13 cellular contexts compared by ENCODE assay signal in genomic region chr12:124279315-124279714, GRCh38. TPM values are rescaled to one million over a fixed set of nuclear protein-coding genes. Genes with fewer than 3 reads are reported as not detected.
"Had no signal": no experiment of that assay in that cellular context is flagged by ENCODE, and none has a peak within 500 bp of the region (broad histone marks: within the 10 kb centered on the region; RNA-seq: fewer than 3 reads in every experiment).

No MANE protein-coding gene starts in this region.

- H3K27me3 ChIP-seq: body of pancreas, ovary had no signal

- H3K9me3 Mint-ChIP-seq: activated naive CD4-positive, alpha-beta T cell treated with anti-CD3 and anti-CD28 coated beads, Interleukin-2, amount 50 U/mL, for 24 hours; natural killer cell treated with Interleukin-12 subunit alpha and Interleukin-12 subunit beta and Interleukin-15 and Interleukin-18, amount 100 ng/mL, for 72 hours had no signal

- H3K36me3 ChIP-seq: ovary, tibial artery had no signal

- H3K4me1 ChIP-seq: body of pancreas had no signal

- H3K4me3 Mint-ChIP-seq: activated naive CD4-positive, alpha-beta T cell treated with anti-CD3 and anti-CD28 coated beads, Interleukin-2, amount 50 U/mL, for 24 hours; natural killer cell treated with Interleukin-12 subunit alpha and Interleukin-12 subunit beta and Interleukin-15 and Interleukin-18, amount 100 ng/mL, for 72 hours had no signal

- H3K4me3 ChIP-seq: body of pancreas, ovary, tibial artery had no signal

- H3K27ac Mint-ChIP-seq: activated naive CD4-positive, alpha-beta T cell treated with anti-CD3 and anti-CD28 coated beads, Interleukin-2, amount 50 U/mL, for 24 hours; natural killer cell treated with Interleukin-12 subunit alpha and Interleukin-12 subunit beta and Interleukin-15 and Interleukin-18, amount 100 ng/mL, for 72 hours had no signal

- DNase-seq: activated effector memory CD4-positive, alpha-beta T cell treated with Interleukin-2 at 50 U/mL for 16 hours; activated T-cell treated with anti-CD3 and anti-CD28 coated beads, Interleukin-2, amount 50 U/mL, for 1 hour; amniotic stem cell; body of pancreas; cerebellar nuclear complex; ovary; stimulated activated CD4-positive, alpha-beta T cell treated with anti-CD3 and anti-CD28 coated beads, Interleukin-15, amount 100 ng/mL, for 24 hours; stimulated activated CD4-positive, alpha-beta T cell treated with anti-CD3 and anti-CD28 coated beads, Interleukin-4, amount 100 ng/mL, for 24 hours; tibial artery had no signal

- H3K4me1 Mint-ChIP-seq: activated naive CD4-positive, alpha-beta T cell treated with anti-CD3 and anti-CD28 coated beads, Interleukin-2, amount 50 U/mL, for 24 hours had no signal

- ATAC-seq: activated CD4-positive, CD25-positive, alpha-beta regulatory T cell treated with anti-CD3 and anti-CD28 coated beads, Interleukin-2, amount 50 U/mL, for 24 hours; body of pancreas had no signal

- H3K9me3 ChIP-seq: ovary had no signal

- H3K27ac ChIP-seq: body of pancreas, ovary, tibial artery had no signal

- H3K36me3 Mint-ChIP-seq: activated naive CD4-positive, alpha-beta T cell treated with anti-CD3 and anti-CD28 coated beads, Interleukin-2, amount 50 U/mL, for 24 hours had no signal

RNA-seq across cellular contexts. Expression of gene RFLNA, which starts 15.6 kb away (rescaled TPM):
- total RNA-seq: natural killer cell treated with Interleukin-12 subunit alpha and Interleukin-12 subunit beta and Interleukin-15 and Interleukin-18, amount 100 ng/mL, for 72 hours; T-helper 2 cell treated with Interferon-gamma antibody and Interleukin-4, amounts not matched to agents 100 ng/mL and 5 ng/mL, for 36 hours had no signal
